ENCODE assay signal across 1 cellular context in genomic region chr1:156813298-156813697, GRCh38.
A peak's percentile ranks its signal among the peaks of the same experiment; 100 is the strongest.
TF ChIP-seq lines count a peak whose summit lies in the region.

No MANE protein-coding gene starts in this region.

TF ChIP-seq in K562, 482 proteins besides CTCF, POLR2A, EP300 and RAD21:
- no peak for TF ChIP-seq BMI1 (IDR thresholded peaks at IDR 0.05; ENCODE audit: low read length)
- TF ChIP-seq POU5F1 (IDR thresholded peaks at IDR 0.05; ENCODE audit: borderline replicate concordance, low read depth, low read length, partially characterized antibody): no peak
- TF ChIP-seq RBM14 (IDR thresholded peaks at IDR 0.05; ENCODE audit: borderline replicate concordance, insufficient read depth, low read depth, low read length): no peak
- TF ChIP-seq ZNF143 (CRISPR knock-in tag; IDR thresholded peaks at IDR 0.05): 0 out of 2 replicates have a peak, but pooled peaks have one; percentile 33
- TF ChIP-seq CEBPG (CRISPR knock-in tag; IDR thresholded peaks at IDR 0.05): peak; percentile 35; the same call in 1 of the 2 replicates
- TF ChIP-seq CEBPG (tag; conservative IDR thresholded peaks at IDR 0.05 in 1 of 2, IDR thresholded peaks at IDR 0.05 in 1 of 2): no peak
- no peak for TF ChIP-seq IRF9 (tag; IDR thresholded peaks at IDR 0.05)
- no peak for TF ChIP-seq FOXM1 (IDR thresholded peaks at IDR 0.05; ENCODE audit: low read depth)
- no peak for TF ChIP-seq FOXM1 (CRISPR knock-in tag; IDR thresholded peaks at IDR 0.05; ENCODE audit: low read depth)
- TF ChIP-seq FOXJ2 (tag; IDR thresholded peaks at IDR 0.05): no peak
- TF ChIP-seq YY1 (IDR thresholded peaks at IDR 0.05; ENCODE audit: borderline replicate concordance in 1 of 3, control insufficient read depth in 1 of 3, extremely low read depth in 1 of 3, insufficient read depth in 3 of 3, insufficient read length in 1 of 3, insufficient replicate concordance in 2 of 3, low read depth in 1 of 3, low read length in 2 of 3): no peak
- no peak for TF ChIP-seq MXD1 (CRISPR knock-in tag; IDR thresholded peaks at IDR 0.05; ENCODE audit: borderline replicate concordance, poor library complexity, severe bottlenecking)
- TF ChIP-seq CEBPB (tag; IDR thresholded peaks at IDR 0.05): peak; percentile 80
- peak; percentile 19 for TF ChIP-seq CHD4 (IDR thresholded peaks at IDR 0.05; ENCODE audit: insufficient read depth, insufficient replicate concordance, low read depth, low read length, poor library complexity, severe bottlenecking)
- TF ChIP-seq CHD1 (IDR thresholded peaks at IDR 0.05; ENCODE audit: low read length): peak; percentile 39
- TF ChIP-seq ZNF655 (CRISPR knock-in tag; IDR thresholded peaks at IDR 0.05): no peak
